In genomic region chr2:156935611-156936010, GRCh38 we compare ENCODE assay signal across 13 cellular contexts.
DNase-seq lines count a peak whose midpoint lies in the region; ATAC-seq and TF ChIP-seq lines count a peak whose summit lies in the region.
"Had no signal": no experiment of that assay in that cellular context is flagged by ENCODE, and none has a peak within 500 bp of the region (broad histone marks: within the 10 kb centered on the region; RNA-seq: fewer than 3 reads in every experiment).

No MANE protein-coding gene starts in this region.

- H3K36me3 Mint-ChIP-seq in Calu3 (ENCODE audit: insufficient read depth, unreplicated experiment), result no peaks in the 10 kb centered on the region
- H3K36me3 Mint-ChIP-seq in activated T-helper 1 cell treated with anti-CD3 and anti-CD28 coated beads, Interleukin-12 subunit alpha, Interleukin-12 subunit beta, Interleukin-2, Interleukin-4 antibody, amounts not matched to agents 30 ng/mL and 10 ng/mL and 1 ng/mL, durations not matched to agents 14 hours and 24 hours and 36 hours (ENCODE audit: low read depth), result no peaks in the 10 kb centered on the region
- no peaks in the 10 kb centered on the region for H3K36me3 Mint-ChIP-seq in CD8-positive, alpha-beta T cell
- H3K36me3 Mint-ChIP-seq: activated naive CD4-positive, alpha-beta T cell treated with anti-CD3 and anti-CD28 coated beads, Interleukin-2, amount 50 U/mL, for 72 hours; immature natural killer cell had no signal

- no peaks in the 10 kb centered on the region for H3K4me1 ChIP-seq in CD8-positive, alpha-beta T cell (ENCODE audit: insufficient read depth, low read length)

- H3K4me3 Mint-ChIP-seq in Calu3 (ENCODE audit: low read depth, unreplicated experiment), result no peak overlapping the region
- H3K4me3 Mint-ChIP-seq in activated T-helper 1 cell treated with anti-CD3 and anti-CD28 coated beads, Interleukin-12 subunit alpha, Interleukin-12 subunit beta, Interleukin-2, Interleukin-4 antibody, amounts not matched to agents 30 ng/mL and 10 ng/mL and 1 ng/mL, durations not matched to agents 14 hours and 24 hours and 36 hours, result no peak overlapping the region
- no peak overlapping the region for H3K4me3 Mint-ChIP-seq in CD8-positive, alpha-beta T cell
- H3K4me3 Mint-ChIP-seq: immature natural killer cell; stimulated activated naive CD8-positive, alpha-beta T cell treated with anti-CD3 and anti-CD28 coated beads, Interleukin-15, Interleukin-2, amounts not matched to agents 100 ng/mL and 50 ng/mL, for 24 hours had no signal

- DNase-seq in Calu3 (peak; percentile 28), NCI-H1105 (lab: John Stamatoyannopoulos, UW) (peak; percentile 80), NCI-H748 treated with DMSO at 0.1 percent for 48 hours (lab: John Stamatoyannopoulos, UW) (peak; percentile 84), epithelial cell of esophagus (ENCODE audit: low read depth) (peak; percentile 92), NAMALWA (ENCODE audit: low spot score) (no peak), GM03348 (ENCODE audit: low spot score) (no peak)
- DNase-seq in activated T-helper 1 cell treated with anti-CD3 and anti-CD28 coated beads, Interleukin-12 subunit alpha, Interleukin-12 subunit beta, Interleukin-2, Interleukin-4 antibody, amounts not matched to agents 30 ng/mL and 10 ng/mL and 1 ng/mL, durations not matched to agents 14 hours and 24 hours and 36 hours (ENCODE audit: low spot score), result no peak
- DNase-seq in CD8-positive, alpha-beta T cell, result no peak
- DNase-seq: immature natural killer cell, Kasumi-1, T-helper 9 cell had no signal

- no peak for ATAC-seq in CD8-positive, alpha-beta T cell
- ATAC-seq: activated naive CD4-positive, alpha-beta T cell treated with anti-CD3 and anti-CD28 coated beads, Interleukin-2, amount 50 U/mL, for 72 hours had no signal

- TF ChIP-seq CTCF in Calu3 (IDR thresholded peaks at IDR 0.05; ENCODE audit: unreplicated experiment) (no peak), epithelial cell of esophagus (IDR thresholded peaks at IDR 0.05; ENCODE audit: insufficient read depth, low read depth, low read length, missing control alignments) (no peak)
- no peak for TF ChIP-seq CTCF in CD8-positive, alpha-beta T cell (IDR thresholded peaks at IDR 0.05)

- H3K27me3 ChIP-seq in CD8-positive, alpha-beta T cell (ENCODE audit: insufficient read depth, low read length), result no peaks in the 10 kb centered on the region

- no peaks in the 10 kb centered on the region for H3K36me3 ChIP-seq in CD8-positive, alpha-beta T cell (ENCODE audit: insufficient read depth, low read length)

- H3K4me3 ChIP-seq in epithelial cell of esophagus (ENCODE audit: low read length), result no peak overlapping the region
- H3K4me3 ChIP-seq in CD8-positive, alpha-beta T cell (ENCODE audit: low read depth, low read length), result no peak overlapping the region

- H3K4me1 Mint-ChIP-seq in Calu3 (ENCODE audit: low read depth, unreplicated experiment), result peaks cover 18% of the 10 kb centered on the region
- H3K4me1 Mint-ChIP-seq in activated T-helper 1 cell treated with anti-CD3 and anti-CD28 coated beads, Interleukin-12 subunit alpha, Interleukin-12 subunit beta, Interleukin-2, Interleukin-4 antibody, amounts not matched to agents 30 ng/mL and 10 ng/mL and 1 ng/mL, durations not matched to agents 14 hours and 24 hours and 36 hours (ENCODE audit: low read depth), result no peaks in the 10 kb centered on the region
- no peaks in the 10 kb centered on the region for H3K4me1 Mint-ChIP-seq in CD8-positive, alpha-beta T cell (ENCODE audit: low read depth)
- H3K4me1 Mint-ChIP-seq: immature natural killer cell had no signal

- CTCF ChIA-PET in Calu3 (lab: Charles Lee), result no interaction called here
- CTCF ChIA-PET in CD8-positive, alpha-beta T cell (lab: Charles Lee), result no interaction called here

- POLR2A ChIA-PET in CD8-positive, alpha-beta T cell (lab: Charles Lee), result no interaction called here

- no peaks in the 10 kb centered on the region for H3K9me3 Mint-ChIP-seq in Calu3 (ENCODE audit: low read depth, unreplicated experiment)
- no peaks in the 10 kb centered on the region for H3K9me3 Mint-ChIP-seq in activated T-helper 1 cell treated with anti-CD3 and anti-CD28 coated beads, Interleukin-12 subunit alpha, Interleukin-12 subunit beta, Interleukin-2, Interleukin-4 antibody, amounts not matched to agents 30 ng/mL and 10 ng/mL and 1 ng/mL, durations not matched to agents 14 hours and 24 hours and 36 hours
- H3K9me3 Mint-ChIP-seq in CD8-positive, alpha-beta T cell, result no peaks in the 10 kb centered on the region
- H3K9me3 Mint-ChIP-seq: activated naive CD4-positive, alpha-beta T cell treated with anti-CD3 and anti-CD28 coated beads, Interleukin-2, amount 50 U/mL, for 72 hours; stimulated activated naive CD8-positive, alpha-beta T cell treated with anti-CD3 and anti-CD28 coated beads, Interleukin-15, Interleukin-2, amounts not matched to agents 100 ng/mL and 50 ng/mL, for 24 hours had no signal

- intact Hi-C loops in Calu3 (cut with micrococcal nuclease; ENCODE audit: unreplicated experiment), result loop anchor here (10.0 kb wide), 1 partner anchor 119 kb away; no protein-coding TSS in a partner anchor
- intact Hi-C loops in activated T-helper 1 cell treated with anti-CD3 and anti-CD28 coated beads, Interleukin-12 subunit alpha, Interleukin-12 subunit beta, Interleukin-2, Interleukin-4 antibody, amounts not matched to agents 30 ng/mL and 10 ng/mL and 1 ng/mL, durations not matched to agents 14 hours and 24 hours and 36 hours (cut with micrococcal nuclease), result no loop called here
- intact Hi-C loops in CD8-positive, alpha-beta T cell (cut with DNase I, micrococcal nuclease), result no loop called here

- H3K27ac ChIP-seq in CD8-positive, alpha-beta T cell (ENCODE audit: low read depth, low read length), result no peak overlapping the region

- no peak overlapping the region for H3K27ac Mint-ChIP-seq in Calu3 (ENCODE audit: unreplicated experiment)
- no peak overlapping the region for H3K27ac Mint-ChIP-seq in activated T-helper 1 cell treated with anti-CD3 and anti-CD28 coated beads, Interleukin-12 subunit alpha, Interleukin-12 subunit beta, Interleukin-2, Interleukin-4 antibody, amounts not matched to agents 30 ng/mL and 10 ng/mL and 1 ng/mL, durations not matched to agents 14 hours and 24 hours and 36 hours
- no peak overlapping the region for H3K27ac Mint-ChIP-seq in CD8-positive, alpha-beta T cell
- H3K27ac Mint-ChIP-seq: activated naive CD4-positive, alpha-beta T cell treated with anti-CD3 and anti-CD28 coated beads, Interleukin-2, amount 50 U/mL, for 72 hours; immature natural killer cell; stimulated activated naive CD8-positive, alpha-beta T cell treated with anti-CD3 and anti-CD28 coated beads, Interleukin-15, Interleukin-2, amounts not matched to agents 100 ng/mL and 50 ng/mL, for 24 hours had no signal

- no TSS peak for BruUV-seq in Calu3 (replicated peaks; lab: Mats Ljungman, UMichigan)

- no peaks in the 10 kb centered on the region for H3K27me3 Mint-ChIP-seq in Calu3 (ENCODE audit: unreplicated experiment)
- H3K27me3 Mint-ChIP-seq in activated T-helper 1 cell treated with anti-CD3 and anti-CD28 coated beads, Interleukin-12 subunit alpha, Interleukin-12 subunit beta, Interleukin-2, Interleukin-4 antibody, amounts not matched to agents 30 ng/mL and 10 ng/mL and 1 ng/mL, durations not matched to agents 14 hours and 24 hours and 36 hours (ENCODE audit: insufficient read depth), result no peaks in the 10 kb centered on the region
- H3K27me3 Mint-ChIP-seq in CD8-positive, alpha-beta T cell (ENCODE audit: low read depth), result no peaks in the 10 kb centered on the region
- H3K27me3 Mint-ChIP-seq: stimulated activated naive CD8-positive, alpha-beta T cell treated with anti-CD3 and anti-CD28 coated beads, Interleukin-15, Interleukin-2, amounts not matched to agents 100 ng/mL and 50 ng/mL, for 24 hours had no signal

- H3K9me3 ChIP-seq in CD8-positive, alpha-beta T cell (ENCODE audit: low read length), result no peaks in the 10 kb centered on the region

Comparison
In these comparisons a context has a peak if more than half of its experiments do, and no peak if none do; other contexts are left out.
1. DNase-seq: peak in Calu3 (single experiment), NCI-H1105 (single experiment), NCI-H748 treated with DMSO at 0.1 percent for 48 hours (single experiment) and epithelial cell of esophagus (single experiment); none in NAMALWA (single experiment), activated T-helper 1 cell treated with anti-CD3 and anti-CD28 coated beads, Interleukin-12 subunit alpha, Interleukin-12 subunit beta, Interleukin-2, Interleukin-4 antibody, amounts not matched to agents 30 ng/mL and 10 ng/mL and 1 ng/mL, durations not matched to agents 14 hours and 24 hours and 36 hours (single experiment), CD8-positive, alpha-beta T cell (0 of 7) and GM03348 (single experiment).